In the genomic region with DNA sequence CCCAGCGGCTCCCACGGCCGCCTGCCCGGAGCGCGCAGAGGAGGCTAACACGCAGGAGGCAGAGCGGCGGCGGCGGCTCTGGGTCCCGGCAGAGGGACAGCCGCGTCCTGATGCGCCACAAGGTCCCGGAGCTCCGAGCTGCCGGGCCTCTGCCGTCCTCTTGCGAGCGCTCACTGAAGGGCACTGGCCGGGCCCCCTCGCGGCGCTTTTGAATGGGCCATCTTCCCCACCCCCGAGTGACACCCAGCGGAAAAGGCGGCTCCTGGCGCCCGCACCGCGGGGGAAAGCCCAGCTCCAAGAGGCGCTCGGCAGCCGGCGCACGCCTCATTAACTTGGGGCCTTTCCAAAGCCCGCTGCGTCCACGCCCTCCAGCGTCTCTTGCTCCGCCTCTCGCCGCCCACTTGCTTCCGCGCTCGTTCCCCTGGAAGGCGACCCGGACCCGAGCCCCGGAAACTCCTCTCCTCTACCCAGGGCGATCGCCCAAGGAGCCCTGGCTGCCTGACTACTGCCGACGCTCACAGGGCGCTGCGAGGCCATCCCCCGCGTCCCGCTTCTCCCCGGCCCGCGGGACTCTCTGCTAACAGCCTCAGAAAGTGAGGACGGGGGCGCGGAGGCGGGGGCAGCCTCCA, we compare ENCODE assay signal across 1 cellular context.
TF ChIP-seq lines count a peak whose summit lies in the region.

A gene (minus strand): TSS at position 363 of the 629 bp plus-strand sequence.

TF ChIP-seq in HepG2, 621 proteins besides CTCF, POLR2A, EP300 and RAD21 (continued from another document and continues in another):
- TF ChIP-seq, protein P1, sequence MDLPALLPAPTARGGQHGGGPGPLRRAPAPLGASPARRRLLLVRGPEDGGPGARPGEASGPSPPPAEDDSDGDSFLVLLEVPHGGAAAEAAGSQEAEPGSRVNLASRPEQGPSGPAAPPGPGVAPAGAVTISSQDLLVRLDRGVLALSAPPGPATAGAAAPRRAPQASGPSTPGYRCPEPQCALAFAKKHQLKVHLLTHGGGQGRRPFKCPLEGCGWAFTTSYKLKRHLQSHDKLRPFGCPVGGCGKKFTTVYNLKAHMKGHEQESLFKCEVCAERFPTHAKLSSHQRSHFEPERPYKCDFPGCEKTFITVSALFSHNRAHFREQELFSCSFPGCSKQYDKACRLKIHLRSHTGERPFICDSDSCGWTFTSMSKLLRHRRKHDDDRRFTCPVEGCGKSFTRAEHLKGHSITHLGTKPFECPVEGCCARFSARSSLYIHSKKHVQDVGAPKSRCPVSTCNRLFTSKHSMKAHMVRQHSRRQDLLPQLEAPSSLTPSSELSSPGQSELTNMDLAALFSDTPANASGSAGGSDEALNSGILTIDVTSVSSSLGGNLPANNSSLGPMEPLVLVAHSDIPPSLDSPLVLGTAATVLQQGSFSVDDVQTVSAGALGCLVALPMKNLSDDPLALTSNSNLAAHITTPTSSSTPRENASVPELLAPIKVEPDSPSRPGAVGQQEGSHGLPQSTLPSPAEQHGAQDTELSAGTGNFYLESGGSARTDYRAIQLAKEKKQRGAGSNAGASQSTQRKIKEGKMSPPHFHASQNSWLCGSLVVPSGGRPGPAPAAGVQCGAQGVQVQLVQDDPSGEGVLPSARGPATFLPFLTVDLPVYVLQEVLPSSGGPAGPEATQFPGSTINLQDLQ (CRISPR knock-in tag; IDR thresholded peaks at IDR 0.05), result no peak
- TF ChIP-seq SP2 (CRISPR knock-in tag; IDR thresholded peaks at IDR 0.05), result peak; percentile 42; the same call in 1 of the 2 replicates
- TF ChIP-seq CENPT (CRISPR knock-in tag; IDR thresholded peaks at IDR 0.05; ENCODE audit: low read depth), result 0 out of 2 replicates have a peak, but pooled peaks have one; percentile 26
- TF ChIP-seq KLF6 (CRISPR knock-in tag; IDR thresholded peaks at IDR 0.05), result peak; percentile 71
- TF ChIP-seq JARID2 (CRISPR knock-in tag; IDR thresholded peaks at IDR 0.05; ENCODE audit: insufficient replicate concordance), result peak; percentile 46
- TF ChIP-seq, protein P2, sequence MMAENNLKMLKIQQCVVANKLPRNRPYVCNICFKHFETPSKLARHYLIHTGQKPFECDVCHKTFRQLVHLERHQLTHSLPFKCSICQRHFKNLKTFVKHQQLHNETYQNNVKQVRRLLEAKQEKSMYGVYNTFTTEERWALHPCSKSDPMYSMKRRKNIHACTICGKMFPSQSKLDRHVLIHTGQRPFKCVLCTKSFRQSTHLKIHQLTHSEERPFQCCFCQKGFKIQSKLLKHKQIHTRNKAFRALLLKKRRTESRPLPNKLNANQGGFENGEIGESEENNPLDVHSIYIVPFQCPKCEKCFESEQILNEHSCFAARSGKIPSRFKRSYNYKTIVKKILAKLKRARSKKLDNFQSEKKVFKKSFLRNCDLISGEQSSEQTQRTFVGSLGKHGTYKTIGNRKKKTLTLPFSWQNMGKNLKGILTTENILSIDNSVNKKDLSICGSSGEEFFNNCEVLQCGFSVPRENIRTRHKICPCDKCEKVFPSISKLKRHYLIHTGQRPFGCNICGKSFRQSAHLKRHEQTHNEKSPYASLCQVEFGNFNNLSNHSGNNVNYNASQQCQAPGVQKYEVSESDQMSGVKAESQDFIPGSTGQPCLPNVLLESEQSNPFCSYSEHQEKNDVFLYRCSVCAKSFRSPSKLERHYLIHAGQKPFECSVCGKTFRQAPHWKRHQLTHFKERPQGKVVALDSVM (CRISPR knock-in tag; IDR thresholded peaks at IDR 0.05), result peak; percentile 78
- TF ChIP-seq ZNF326 (CRISPR knock-in tag; IDR thresholded peaks at IDR 0.05; ENCODE audit: borderline replicate concordance), result no peak
- peak; percentile 72; the same call in 1 of the 2 replicates for TF ChIP-seq MEF2D (CRISPR knock-in tag; IDR thresholded peaks at IDR 0.05)
- TF ChIP-seq ZNF879 (CRISPR knock-in tag; IDR thresholded peaks at IDR 0.05), result peak; percentile 13; the same call in 1 of the 2 replicates
- TF ChIP-seq SMYD3 (CRISPR knock-in tag; IDR thresholded peaks at IDR 0.05), result peak; percentile 93
- peak; percentile 76; the same call in 1 of the 2 replicates for TF ChIP-seq HOXA9 (CRISPR knock-in tag; IDR thresholded peaks at IDR 0.05; ENCODE audit: borderline replicate concordance)
- peak; percentile 88 for TF ChIP-seq SATB2 (CRISPR knock-in tag; IDR thresholded peaks at IDR 0.05)
- no peak for TF ChIP-seq ZBTB7A (CRISPR knock-in tag; IDR thresholded peaks at IDR 0.05)
- TF ChIP-seq, protein P3, sequence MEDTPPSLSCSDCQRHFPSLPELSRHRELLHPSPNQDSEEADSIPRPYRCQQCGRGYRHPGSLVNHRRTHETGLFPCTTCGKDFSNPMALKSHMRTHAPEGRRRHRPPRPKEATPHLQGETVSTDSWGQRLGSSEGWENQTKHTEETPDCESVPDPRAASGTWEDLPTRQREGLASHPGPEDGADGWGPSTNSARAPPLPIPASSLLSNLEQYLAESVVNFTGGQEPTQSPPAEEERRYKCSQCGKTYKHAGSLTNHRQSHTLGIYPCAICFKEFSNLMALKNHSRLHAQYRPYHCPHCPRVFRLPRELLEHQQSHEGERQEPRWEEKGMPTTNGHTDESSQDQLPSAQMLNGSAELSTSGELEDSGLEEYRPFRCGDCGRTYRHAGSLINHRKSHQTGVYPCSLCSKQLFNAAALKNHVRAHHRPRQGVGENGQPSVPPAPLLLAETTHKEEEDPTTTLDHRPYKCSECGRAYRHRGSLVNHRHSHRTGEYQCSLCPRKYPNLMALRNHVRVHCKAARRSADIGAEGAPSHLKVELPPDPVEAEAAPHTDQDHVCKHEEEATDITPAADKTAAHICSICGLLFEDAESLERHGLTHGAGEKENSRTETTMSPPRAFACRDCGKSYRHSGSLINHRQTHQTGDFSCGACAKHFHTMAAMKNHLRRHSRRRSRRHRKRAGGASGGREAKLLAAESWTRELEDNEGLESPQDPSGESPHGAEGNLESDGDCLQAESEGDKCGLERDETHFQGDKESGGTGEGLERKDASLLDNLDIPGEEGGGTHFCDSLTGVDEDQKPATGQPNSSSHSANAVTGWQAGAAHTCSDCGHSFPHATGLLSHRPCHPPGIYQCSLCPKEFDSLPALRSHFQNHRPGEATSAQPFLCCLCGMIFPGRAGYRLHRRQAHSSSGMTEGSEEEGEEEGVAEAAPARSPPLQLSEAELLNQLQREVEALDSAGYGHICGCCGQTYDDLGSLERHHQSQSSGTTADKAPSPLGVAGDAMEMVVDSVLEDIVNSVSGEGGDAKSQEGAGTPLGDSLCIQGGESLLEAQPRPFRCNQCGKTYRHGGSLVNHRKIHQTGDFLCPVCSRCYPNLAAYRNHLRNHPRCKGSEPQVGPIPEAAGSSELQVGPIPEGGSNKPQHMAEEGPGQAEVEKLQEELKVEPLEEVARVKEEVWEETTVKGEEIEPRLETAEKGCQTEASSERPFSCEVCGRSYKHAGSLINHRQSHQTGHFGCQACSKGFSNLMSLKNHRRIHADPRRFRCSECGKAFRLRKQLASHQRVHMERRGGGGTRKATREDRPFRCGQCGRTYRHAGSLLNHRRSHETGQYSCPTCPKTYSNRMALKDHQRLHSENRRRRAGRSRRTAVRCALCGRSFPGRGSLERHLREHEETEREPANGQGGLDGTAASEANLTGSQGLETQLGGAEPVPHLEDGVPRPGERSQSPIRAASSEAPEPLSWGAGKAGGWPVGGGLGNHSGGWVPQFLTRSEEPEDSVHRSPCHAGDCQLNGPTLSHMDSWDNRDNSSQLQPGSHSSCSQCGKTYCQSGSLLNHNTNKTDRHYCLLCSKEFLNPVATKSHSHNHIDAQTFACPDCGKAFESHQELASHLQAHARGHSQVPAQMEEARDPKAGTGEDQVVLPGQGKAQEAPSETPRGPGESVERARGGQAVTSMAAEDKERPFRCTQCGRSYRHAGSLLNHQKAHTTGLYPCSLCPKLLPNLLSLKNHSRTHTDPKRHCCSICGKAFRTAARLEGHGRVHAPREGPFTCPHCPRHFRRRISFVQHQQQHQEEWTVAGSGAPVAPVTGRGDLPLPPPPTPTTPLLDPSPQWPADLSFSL (CRISPR knock-in tag; IDR thresholded peaks at IDR 0.05), result peak; percentile 29; the same call in 1 of the 2 replicates
- TF ChIP-seq, protein P4, sequence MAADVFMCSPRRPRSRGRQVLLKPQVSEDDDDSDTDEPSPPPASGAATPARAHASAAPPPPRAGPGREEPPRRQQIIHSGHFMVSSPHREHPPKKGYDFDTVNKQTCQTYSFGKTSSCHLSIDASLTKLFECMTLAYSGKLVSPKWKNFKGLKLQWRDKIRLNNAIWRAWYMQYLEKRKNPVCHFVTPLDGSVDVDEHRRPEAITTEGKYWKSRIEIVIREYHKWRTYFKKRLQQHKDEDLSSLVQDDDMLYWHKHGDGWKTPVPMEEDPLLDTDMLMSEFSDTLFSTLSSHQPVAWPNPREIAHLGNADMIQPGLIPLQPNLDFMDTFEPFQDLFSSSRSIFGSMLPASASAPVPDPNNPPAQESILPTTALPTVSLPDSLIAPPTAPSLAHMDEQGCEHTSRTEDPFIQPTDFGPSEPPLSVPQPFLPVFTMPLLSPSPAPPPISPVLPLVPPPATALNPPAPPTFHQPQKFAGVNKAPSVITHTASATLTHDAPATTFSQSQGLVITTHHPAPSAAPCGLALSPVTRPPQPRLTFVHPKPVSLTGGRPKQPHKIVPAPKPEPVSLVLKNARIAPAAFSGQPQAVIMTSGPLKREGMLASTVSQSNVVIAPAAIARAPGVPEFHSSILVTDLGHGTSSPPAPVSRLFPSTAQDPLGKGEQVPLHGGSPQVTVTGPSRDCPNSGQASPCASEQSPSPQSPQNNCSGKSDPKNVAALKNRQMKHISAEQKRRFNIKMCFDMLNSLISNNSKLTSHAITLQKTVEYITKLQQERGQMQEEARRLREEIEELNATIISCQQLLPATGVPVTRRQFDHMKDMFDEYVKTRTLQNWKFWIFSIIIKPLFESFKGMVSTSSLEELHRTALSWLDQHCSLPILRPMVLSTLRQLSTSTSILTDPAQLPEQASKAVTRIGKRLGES (CRISPR knock-in tag; IDR thresholded peaks at IDR 0.05; ENCODE audit: borderline replicate concordance), result peak; percentile 80; the same call in 1 of the 2 replicates
- no peak for TF ChIP-seq FOXK1 (CRISPR knock-in tag; IDR thresholded peaks at IDR 0.05; ENCODE audit: borderline replicate concordance, low read depth)
- peak; percentile 77 for TF ChIP-seq MEIS2 (CRISPR knock-in tag; IDR thresholded peaks at IDR 0.05)
- TF ChIP-seq GLI4 (CRISPR knock-in tag; IDR thresholded peaks at IDR 0.05; ENCODE audit: borderline replicate concordance), result peak; percentile 73
- peak; percentile 81; the same call in 1 of the 2 replicates for TF ChIP-seq MTF1 (CRISPR knock-in tag; IDR thresholded peaks at IDR 0.05)
- no peak for TF ChIP-seq RBAK (CRISPR knock-in tag; IDR thresholded peaks at IDR 0.05)
- peak; percentile 53; the same call in 1 of the 2 replicates for TF ChIP-seq NR2C2 (CRISPR knock-in tag; IDR thresholded peaks at IDR 0.05; ENCODE audit: borderline replicate concordance)
- TF ChIP-seq TEAD2 (CRISPR knock-in tag; IDR thresholded peaks at IDR 0.05), result 0 out of 2 replicates have a peak, but pooled peaks have one; percentile 28
- peak; percentile 76 for TF ChIP-seq DNMT3B (CRISPR knock-in tag; conservative IDR thresholded peaks at IDR 0.05)
- TF ChIP-seq ZNF510 (CRISPR knock-in tag; IDR thresholded peaks at IDR 0.05; ENCODE audit: low read depth), result peak; percentile 40; the same call in 1 of the 2 replicates
- TF ChIP-seq, protein P5, sequence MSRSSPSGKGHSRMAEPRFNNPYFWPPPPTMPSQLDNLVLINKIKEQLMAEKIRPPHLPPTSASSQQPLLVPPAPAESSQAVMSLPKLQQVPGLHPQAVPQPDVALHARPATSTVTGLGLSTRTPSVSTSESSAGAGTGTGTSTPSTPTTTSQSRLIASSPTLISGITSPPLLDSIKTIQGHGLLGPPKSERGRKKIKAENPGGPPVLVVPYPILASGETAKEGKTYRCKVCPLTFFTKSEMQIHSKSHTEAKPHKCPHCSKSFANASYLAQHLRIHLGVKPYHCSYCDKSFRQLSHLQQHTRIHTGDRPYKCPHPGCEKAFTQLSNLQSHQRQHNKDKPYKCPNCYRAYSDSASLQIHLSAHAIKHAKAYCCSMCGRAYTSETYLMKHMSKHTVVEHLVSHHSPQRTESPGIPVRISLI (CRISPR knock-in tag; IDR thresholded peaks at IDR 0.05; ENCODE audit: borderline replicate concordance), result peak; percentile 69; the same call in 1 of the 2 replicates
- TF ChIP-seq, protein P6, sequence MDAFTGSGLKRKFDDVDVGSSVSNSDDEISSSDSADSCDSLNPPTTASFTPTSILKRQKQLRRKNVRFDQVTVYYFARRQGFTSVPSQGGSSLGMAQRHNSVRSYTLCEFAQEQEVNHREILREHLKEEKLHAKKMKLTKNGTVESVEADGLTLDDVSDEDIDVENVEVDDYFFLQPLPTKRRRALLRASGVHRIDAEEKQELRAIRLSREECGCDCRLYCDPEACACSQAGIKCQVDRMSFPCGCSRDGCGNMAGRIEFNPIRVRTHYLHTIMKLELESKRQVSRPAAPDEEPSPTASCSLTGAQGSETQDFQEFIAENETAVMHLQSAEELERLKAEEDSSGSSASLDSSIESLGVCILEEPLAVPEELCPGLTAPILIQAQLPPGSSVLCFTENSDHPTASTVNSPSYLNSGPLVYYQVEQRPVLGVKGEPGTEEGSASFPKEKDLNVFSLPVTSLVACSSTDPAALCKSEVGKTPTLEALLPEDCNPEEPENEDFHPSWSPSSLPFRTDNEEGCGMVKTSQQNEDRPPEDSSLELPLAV (CRISPR knock-in tag; conservative IDR thresholded peaks at IDR 0.05; ENCODE audit: low read depth), result no peak
- TF ChIP-seq, protein P7, sequence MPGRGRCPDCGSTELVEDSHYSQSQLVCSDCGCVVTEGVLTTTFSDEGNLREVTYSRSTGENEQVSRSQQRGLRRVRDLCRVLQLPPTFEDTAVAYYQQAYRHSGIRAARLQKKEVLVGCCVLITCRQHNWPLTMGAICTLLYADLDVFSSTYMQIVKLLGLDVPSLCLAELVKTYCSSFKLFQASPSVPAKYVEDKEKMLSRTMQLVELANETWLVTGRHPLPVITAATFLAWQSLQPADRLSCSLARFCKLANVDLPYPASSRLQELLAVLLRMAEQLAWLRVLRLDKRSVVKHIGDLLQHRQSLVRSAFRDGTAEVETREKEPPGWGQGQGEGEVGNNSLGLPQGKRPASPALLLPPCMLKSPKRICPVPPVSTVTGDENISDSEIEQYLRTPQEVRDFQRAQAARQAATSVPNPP (CRISPR knock-in tag; IDR thresholded peaks at IDR 0.05), result peak; percentile 92; the same call in 1 of the 2 replicates
- no peak for TF ChIP-seq HHEX (CRISPR knock-in tag; IDR thresholded peaks at IDR 0.05)
- TF ChIP-seq ZNF546 (CRISPR knock-in tag; conservative IDR thresholded peaks at IDR 0.05), result peak; percentile 61; the same call in 1 of the 2 replicates
